Comparison of ENCODE assay signal across 11 cellular contexts in genomic region chr1:243230914-243231313, GRCh38. TPM values are rescaled to one million over a fixed set of nuclear protein-coding genes. Genes with fewer than 3 reads are reported as not detected.
DNase-seq lines count a peak whose midpoint lies in the region; TF ChIP-seq lines count a peak whose summit lies in the region.
"Had no signal": no experiment of that assay in that cellular context is flagged by ENCODE, and none has a peak within 500 bp of the region (broad histone marks: within the 10 kb centered on the region; RNA-seq: fewer than 3 reads in every experiment).

No MANE protein-coding gene starts in this region.

- H4K20me1 ChIP-seq in smooth muscle cell (ENCODE audit: low read depth), result peaks cover 63% of the 10 kb centered on the region

- DNase-seq in NCI-H1105 treated with DMSO at 0.1 percent for 48 hours (lab: John Stamatoyannopoulos, UW) (peak; percentile 11), NCI-H1105 (lab: John Stamatoyannopoulos, UW) (no peak), MV-4-11 (lab: John Stamatoyannopoulos, UW) (peak; percentile 62), SKM-1 (lab: John Stamatoyannopoulos, UW; ENCODE audit: unreplicated experiment) (peak; percentile 58), left kidney (ENCODE audit: low read depth, low spot score) (peak; percentile 35), smooth muscle cell (lab: John Stamatoyannopoulos, UW; ENCODE audit: unreplicated experiment) (no peak), KG1 (lab: John Stamatoyannopoulos, UW) (no peak)
- DNase-seq in activated naive CD4-positive, alpha-beta T cell treated with Interleukin-2 at 50 U/mL for 16 hours, result no peak
- DNase-seq: activated naive CD8-positive, alpha-beta T cell treated with anti-CD3 and anti-CD28 coated beads, Interleukin-2, amount 10 ng/mL, durations not matched to agents 7 days and 5 days had no signal

- no peak overlapping the region for H3K4me2 ChIP-seq in smooth muscle cell

- peaks cover 20% of the 10 kb centered on the region for H3K9me3 ChIP-seq in smooth muscle cell (replicated peaks; ENCODE audit: low read depth)

- H3F3A ChIP-seq in smooth muscle cell (ENCODE audit: low read depth), result peaks cover 16% of the 10 kb centered on the region

- no peak overlapping the region for H3K4me3 ChIP-seq in smooth muscle cell
- H3K4me3 ChIP-seq: lung had no signal

- H3K27ac ChIP-seq in smooth muscle cell (ENCODE audit: low read depth), result no peak overlapping the region
- H3K27ac ChIP-seq: epithelial cell of prostate had no signal

- H3K79me2 ChIP-seq in smooth muscle cell (ENCODE audit: low read depth), result peaks cover 99% of the 10 kb centered on the region

- no peak overlapping the region for H2AFZ ChIP-seq in smooth muscle cell (ENCODE audit: low read depth)

- no peak for TF ChIP-seq CTCF in smooth muscle cell (IDR thresholded peaks at IDR 0.05; ENCODE audit: borderline replicate concordance, insufficient read depth, poor library complexity, severe bottlenecking)

- no peak overlapping the region for H3K9ac ChIP-seq in smooth muscle cell (ENCODE audit: low read depth)

- H3K36me3 ChIP-seq in smooth muscle cell (ENCODE audit: low read depth), result peaks cover 20% of the 10 kb centered on the region

- H3K27me3 ChIP-seq in smooth muscle cell (ENCODE audit: low read depth), result no peaks in the 10 kb centered on the region

- H3K4me1 ChIP-seq in smooth muscle cell (ENCODE audit: low read depth), result peaks cover 15% of the 10 kb centered on the region

RNA-seq across cellular contexts. Expression of gene CEP170, which starts 24.2 kb away (rescaled TPM):
- total RNA-seq in smooth muscle cell, result 145 and 175 TPM in 2 replicates
- polyA plus RNA-seq in smooth muscle cell, result 50.3 and 76.0 TPM in 2 replicates

RNA-seq across cellular contexts. Expression of gene SDCCAG8, which starts 24.9 kb away (rescaled TPM):
- 32.5 and 33.4 TPM in 2 replicates for total RNA-seq in smooth muscle cell
- 30.9 and 33.0 TPM in 2 replicates for polyA plus RNA-seq in smooth muscle cell

Comparison
In these comparisons a context has a peak if more than half of its experiments do, and no peak if none do; other contexts are left out.
1. DNase-seq: peak in NCI-H1105 treated with DMSO at 0.1 percent for 48 hours (single experiment), MV-4-11 (single experiment), SKM-1 (single experiment) and left kidney (single experiment); none in NCI-H1105 (single experiment), smooth muscle cell (single experiment), activated naive CD4-positive, alpha-beta T cell treated with Interleukin-2 at 50 U/mL for 16 hours (single experiment) and KG1 (single experiment).